ENCODE assay signal across 8 cellular contexts in genomic region chr18:21998531-21998930, GRCh38.
"Had no signal": no experiment of that assay in that cellular context is flagged by ENCODE, and none has a peak within 500 bp of the region (broad histone marks: within the 10 kb centered on the region; RNA-seq: fewer than 3 reads in every experiment).

No MANE protein-coding gene starts in this region.

- H3K4me1 Mint-ChIP-seq: memory B cell had no signal

- H3K27ac Mint-ChIP-seq: activated naive CD4-positive, alpha-beta T cell treated with anti-CD3 and anti-CD28 coated beads for 36 hours; activated T-helper 17 cell treated with anti-CD3 and anti-CD28 coated beads, Interleukin-2, amount 50 U/mL, for 72 hours; memory B cell had no signal

- H3K9me3 ChIP-seq: tibial artery had no signal

- DNase-seq: activated CD4-positive, alpha-beta T cell treated with anti-CD3 and anti-CD28 coated beads for 48 hours; activated CD8-positive, alpha-beta memory T cell treated with anti-CD3 and anti-CD28 coated beads for 24 hours; activated naive CD4-positive, alpha-beta T cell treated with anti-CD3 and anti-CD28 coated beads for 36 hours; tibial artery had no signal

- H3K27me3 Mint-ChIP-seq: activated T-helper 17 cell treated with anti-CD3 and anti-CD28 coated beads, Interleukin-2, amount 50 U/mL, for 72 hours; memory B cell had no signal

- H3K36me3 Mint-ChIP-seq: memory B cell had no signal

- H3K9me3 Mint-ChIP-seq: activated naive CD4-positive, alpha-beta T cell treated with anti-CD3 and anti-CD28 coated beads for 36 hours; activated T-helper 17 cell treated with anti-CD3 and anti-CD28 coated beads, Interleukin-2, amount 50 U/mL, for 72 hours; memory B cell; neural crest cell had no signal

- H3K27ac ChIP-seq: skin epidermis had no signal

- ATAC-seq: activated T-helper 17 cell treated with anti-CD3 and anti-CD28 coated beads, Interleukin-2, amount 50 U/mL, for 72 hours had no signal

- H3K4me3 ChIP-seq: skin epidermis, tibial artery had no signal

- H3K36me3 ChIP-seq: tibial artery had no signal

- H3K4me3 Mint-ChIP-seq: activated naive CD4-positive, alpha-beta T cell treated with anti-CD3 and anti-CD28 coated beads for 36 hours; activated T-helper 17 cell treated with anti-CD3 and anti-CD28 coated beads, Interleukin-2, amount 50 U/mL, for 72 hours; memory B cell; neural crest cell had no signal

- H3K27me3 ChIP-seq: tibial artery had no signal
